Comparison of ENCODE assay signal across 8 cellular contexts in the genomic region with DNA sequence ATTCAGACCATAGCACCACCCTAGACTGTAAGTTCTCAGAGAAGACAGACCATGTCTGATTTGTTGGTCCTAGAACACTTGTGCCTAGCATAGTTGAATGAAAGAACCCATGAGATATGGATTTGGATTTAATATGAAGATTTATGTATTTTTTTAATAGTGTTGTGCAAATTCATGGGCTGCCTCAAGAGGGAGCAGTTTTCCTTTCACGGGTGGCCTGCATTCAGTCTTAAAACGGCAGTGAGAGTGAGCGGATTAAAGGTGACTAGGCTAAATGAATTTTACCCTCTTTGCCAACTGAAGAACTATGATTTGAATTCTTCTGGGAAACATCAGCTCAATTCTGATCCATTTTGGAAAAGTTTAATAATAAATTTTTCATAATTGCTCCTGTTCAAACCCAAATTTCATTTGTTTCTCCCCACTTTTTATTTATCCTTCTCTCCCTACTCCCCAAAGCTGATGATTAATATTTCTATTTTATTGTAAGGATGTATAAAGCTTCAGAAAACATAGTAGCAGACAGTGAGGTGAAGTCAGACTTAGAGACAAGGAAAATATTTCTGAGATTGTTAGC.
DNase-seq lines count a peak whose midpoint lies in the region; ATAC-seq, FAIRE-seq and TF ChIP-seq lines count a peak whose summit lies in the region.

No MANE protein-coding gene starts in this region.

- peak; percentile 34 for DNase-seq in SIG-M5 treated with dmso at 0.1 percent for 504 hours (lab: John Stamatoyannopoulos, UW; ENCODE audit: unreplicated experiment)
- DNase-seq in SIG-M5 (lab: John Stamatoyannopoulos, UW): no peak
- peak; percentile 19 for DNase-seq in KG1 (lab: John Stamatoyannopoulos, UW)
- peak; percentile 6 for DNase-seq in UCSD-AML1 (lab: John Stamatoyannopoulos, UW; ENCODE audit: unreplicated experiment)
- DNase-seq in kidney: no peak
- no peak for DNase-seq in amygdala (lab: John Stamatoyannopoulos, UW)
- DNase-seq in aorta: no peak

- ATAC-seq in GM21367 (IDR thresholded peaks at IDR 0.05; ENCODE audit: unreplicated experiment) (peak; percentile 56), aorta (ENCODE audit: low FRiP score) (no peak)

- H3K27ac ChIP-seq in kidney (ENCODE audit: low read depth in 2 of 2, low read length in 2 of 2) (no peak overlapping the region), aorta (ENCODE audit: low read depth in 1 of 2, low read length in 2 of 2) (no peak overlapping the region)

- intact Hi-C loops in kidney (cut with DNase I) (no loop called here), aorta (cut with DNase I) (no loop called here)

- TF ChIP-seq CTCF in kidney (IDR thresholded peaks at IDR 0.05; ENCODE audit: borderline replicate concordance, extremely low read depth, insufficient read depth): peak; percentile 47

- FAIRE-seq in kidney (lab: Jason Lieb, UNC): peak; percentile 55

- H3K9me3 ChIP-seq in kidney (ENCODE audit: control insufficient read depth in 1 of 2, low read length in 2 of 2): no peaks in the 10 kb centered on the region
- H3K9me3 ChIP-seq in aorta (ENCODE audit: control insufficient read depth, low read length): no peaks in the 10 kb centered on the region

- H3K4me3 ChIP-seq in kidney (ENCODE audit: low read length in 2 of 2): no peak overlapping the region
- no peak overlapping the region for H3K4me3 ChIP-seq in aorta (ENCODE audit: low read length in 2 of 2)

- H3K36me3 ChIP-seq in kidney (ENCODE audit: control insufficient read depth in 1 of 2, insufficient read depth in 2 of 2, low read length in 2 of 2) (no peaks in the 10 kb centered on the region), aorta (ENCODE audit: control insufficient read depth in 1 of 2, insufficient read depth in 2 of 2, low read length in 1 of 2) (no peaks in the 10 kb centered on the region)

- 48 to 55% methylated on average over 3 of the region's 3 CpGs for WGBS in aorta, 2 donors

- H3K4me1 ChIP-seq in kidney (ENCODE audit: control insufficient read depth in 1 of 2, insufficient read depth in 1 of 2, low read depth in 1 of 2, low read length in 2 of 2): no peaks in the 10 kb centered on the region
- no peaks in the 10 kb centered on the region for H3K4me1 ChIP-seq in aorta (ENCODE audit: control insufficient read depth in 1 of 2, insufficient read depth in 2 of 2, low read length in 2 of 2)

- no peak overlapping the region for H3K9ac ChIP-seq in kidney (ENCODE audit: low read length in 2 of 2)

- no peaks in the 10 kb centered on the region for H3K27me3 ChIP-seq in aorta (ENCODE audit: control insufficient read depth in 1 of 2, insufficient read depth in 2 of 2, low read length in 1 of 2)

Comparison
In these comparisons a context has a peak if more than half of its experiments do, and no peak if none do; other contexts are left out.
1. DNase-seq: peak in SIG-M5 treated with dmso at 0.1 percent for 504 hours (single experiment), KG1 (single experiment) and UCSD-AML1 (single experiment); none in SIG-M5 (single experiment), kidney (single experiment), amygdala (0 of 56) and aorta (0 of 2).